9 cellular contexts compared by ENCODE assay signal in genomic region chr6:31114970-31115849, GRCh38. TPM values are rescaled to one million over a fixed set of nuclear protein-coding genes. Genes with fewer than 3 reads are reported as not detected.
DNase-seq lines count a peak whose midpoint lies in the region; ATAC-seq and TF ChIP-seq lines count a peak whose summit lies in the region.
"Had no signal": no experiment of that assay in that cellular context is flagged by ENCODE, and none has a peak within 500 bp of the region (broad histone marks: within the 10 kb centered on the region; RNA-seq: fewer than 3 reads in every experiment).

No MANE protein-coding gene starts in this region.

- H3K4me1 ChIP-seq in esophagus muscularis mucosa: peaks cover 36 to 50% (median 42%) of the 10 kb centered on the region in 4 donors
- peaks cover 0 to 15% of the 10 kb centered on the region in 2 donors for H3K4me1 ChIP-seq in neuronal stem cell (ENCODE audit: control insufficient read depth in 2 of 2, insufficient read depth in 1 of 2, low read depth in 1 of 2, low read length in 2 of 2)

- peak overlapping the region; percentile 49 for H4K91ac ChIP-seq in neuronal stem cell (ENCODE audit: low read depth, low read length, poor library complexity)

- H3K4ac ChIP-seq in neuronal stem cell (ENCODE audit: low read length): no peak overlapping the region

- H3K9me3 ChIP-seq in esophagus muscularis mucosa: no peaks in the 10 kb centered on the region
- H3K9me3 ChIP-seq in neuronal stem cell (replicated peaks in 1 of 2; ENCODE audit: control insufficient read depth in 2 of 2, insufficient read depth in 1 of 2, low read depth in 1 of 2, low read length in 2 of 2): peaks cover 0 to 2% of the 10 kb centered on the region in 2 donors

- no peak overlapping the region for H3K14ac ChIP-seq in neuronal stem cell (ENCODE audit: low read length)

- H2BK12ac ChIP-seq in neuronal stem cell (ENCODE audit: low read length): no peak overlapping the region

- H3K36me3 ChIP-seq in esophagus muscularis mucosa: no peaks in the 10 kb centered on the region
- no peaks in the 10 kb centered on the region for H3K36me3 ChIP-seq in neuronal stem cell (replicated peaks in 1 of 2; ENCODE audit: control insufficient read depth in 2 of 2, insufficient read depth in 2 of 2, low read length in 2 of 2)

- peak overlapping the region; percentile 15; the same call in 1 of the 2 replicates for H3K27ac ChIP-seq in C4-2B
- H3K27ac ChIP-seq in esophagus muscularis mucosa (replicated peaks in 1 of 4): peak overlapping the region; percentile 62 to 79 (median 71)
- no peak overlapping the region for H3K27ac ChIP-seq in neuronal stem cell (replicated peaks; ENCODE audit: low read length)

- H3K9me3 Mint-ChIP-seq in activated naive CD4-positive, alpha-beta T cell treated with anti-CD3 and anti-CD28 coated beads, Interleukin-2, amount 50 U/mL, for 72 hours: no peaks in the 10 kb centered on the region
- H3K9me3 Mint-ChIP-seq: nephron progenitor cell had no signal

- H3K9ac ChIP-seq in neuronal stem cell (ENCODE audit: low read depth, low read length, poor library complexity): peak overlapping the region; percentile 15

- no peak overlapping the region for H4K8ac ChIP-seq in neuronal stem cell (ENCODE audit: low read depth, low read length)

- DNase-seq in NCI-H226 (peak; percentile 68), esophagus muscularis mucosa (ENCODE audit: extremely low spot score) (no peak), neuronal stem cell (ENCODE audit: low spot score) (no peak), NCI-H2081 treated with DMSO at 0.1 percent for 48 hours (lab: John Stamatoyannopoulos, UW) (no peak), NCI-H345 (lab: John Stamatoyannopoulos, UW) (no peak)
- DNase-seq in stimulated activated CD4-positive, alpha-beta T cell treated with anti-CD3 and anti-CD28 coated beads, Interleukin-4, amount 100 ng/mL, for 24 hours: no peak
- no peak for DNase-seq in activated naive CD4-positive, alpha-beta T cell treated with anti-CD3 and anti-CD28 coated beads, Interleukin-2, amount 50 U/mL, for 72 hours (ENCODE audit: low spot score in 2 of 2)
- DNase-seq: nephron progenitor cell had no signal

- peak overlapping the region in 1 of 2 donors; percentile 76 for H3K27ac Mint-ChIP-seq in activated naive CD4-positive, alpha-beta T cell treated with anti-CD3 and anti-CD28 coated beads, Interleukin-2, amount 50 U/mL, for 72 hours
- H3K27ac Mint-ChIP-seq: nephron progenitor cell had no signal

- TF ChIP-seq POLR2A in esophagus muscularis mucosa (IDR thresholded peaks at IDR 0.05; ENCODE audit: low read depth): no peak

- H3K79me1 ChIP-seq in neuronal stem cell (ENCODE audit: low read depth, low read length): no peaks in the 10 kb centered on the region

- H3K4me3 ChIP-seq in esophagus muscularis mucosa (peak overlapping the region; percentile 25 to 51 (median 36)), neuronal stem cell (ENCODE audit: low read length in 2 of 2) (peak overlapping the region in 1 of 2 donors; percentile 58)

- no peak overlapping the region for H2BK120ac ChIP-seq in neuronal stem cell (ENCODE audit: low read depth, low read length)

- no peak overlapping the region for H3K23ac ChIP-seq in neuronal stem cell (ENCODE audit: low read depth, low read length, poor library complexity)

- no peak overlapping the region for H2AK5ac ChIP-seq in neuronal stem cell (ENCODE audit: low read depth, low read length)

- 75% methylated on average over 9 of the region's 9 CpGs for WGBS in esophagus muscularis mucosa
- WGBS in neuronal stem cell (ENCODE audit: extremely low coverage in 2 of 2, insufficient read length in 2 of 2, insufficient replicate concordance in 1 of 2), 2 donors: no CpG with 5 or more reads among the region's 9 CpGs

- H2BK15ac ChIP-seq in neuronal stem cell (ENCODE audit: low read length): no peak overlapping the region

- no peak overlapping the region for H2BK5ac ChIP-seq in neuronal stem cell (ENCODE audit: low read length)

- intact Hi-C loops in esophagus muscularis mucosa (cut with DNase I): no loop called here

- peak overlapping the region; percentile 18 for H2AFZ ChIP-seq in neuronal stem cell (ENCODE audit: low read length)

- TF ChIP-seq CTCF in C4-2B (conservative IDR thresholded peaks at IDR 0.05) (no peak), esophagus muscularis mucosa (IDR thresholded peaks at IDR 0.05) (no peak)

- TF ChIP-seq EP300 in esophagus muscularis mucosa (IDR thresholded peaks at IDR 0.05): no peak

- H3K4me2 ChIP-seq in neuronal stem cell (ENCODE audit: insufficient read depth, low read length, poor library complexity, severe bottlenecking): no peak overlapping the region

- H3K27me3 ChIP-seq in esophagus muscularis mucosa (no peaks in the 10 kb centered on the region), neuronal stem cell (ENCODE audit: control insufficient read depth in 3 of 3, insufficient read depth in 3 of 3, low read depth in 1 of 3, low read length in 3 of 3) (peaks cover 0 to 50% (median 0%) of the 10 kb centered on the region in 3 experiments)

- no peaks in the 10 kb centered on the region for H3K36me3 Mint-ChIP-seq in activated naive CD4-positive, alpha-beta T cell treated with anti-CD3 and anti-CD28 coated beads, Interleukin-2, amount 50 U/mL, for 72 hours

- H3K18ac ChIP-seq in neuronal stem cell (ENCODE audit: low read length): no peak overlapping the region

- ATAC-seq in activated naive CD4-positive, alpha-beta T cell treated with anti-CD3 and anti-CD28 coated beads, Interleukin-2, amount 50 U/mL, for 72 hours: no peak

RNA-seq across cellular contexts. Expression of gene PSORS1C1, which starts 0.6 kb away (rescaled TPM):
- 1 to 10 TPM in 3 of 4 donors, under 1 TPM in 1; 0.34 to 1.2 (median 1.1) TPM for total RNA-seq in esophagus muscularis mucosa
- polyA plus RNA-seq in neuronal stem cell (2013, experiment 1 of 2): not detected
- not detected for polyA plus RNA-seq in neuronal stem cell (2013, experiment 2 of 2)
- total RNA-seq in activated naive CD4-positive, alpha-beta T cell treated with anti-CD3 and anti-CD28 coated beads, Interleukin-2, amount 50 U/mL, for 72 hours: 1 to 10 TPM in 1 of 2 donors, under 1 TPM in 1; 0.41 to 3.2 TPM

RNA-seq across cellular contexts. Expression of gene C6orf15, which starts 2.8 kb away (rescaled TPM):
- total RNA-seq in esophagus muscularis mucosa: not detected
- not detected for polyA plus RNA-seq in neuronal stem cell (2013, experiment 1 of 2)
- not detected for polyA plus RNA-seq in neuronal stem cell (2013, experiment 2 of 2)
- not detected for total RNA-seq in activated naive CD4-positive, alpha-beta T cell treated with anti-CD3 and anti-CD28 coated beads, Interleukin-2, amount 50 U/mL, for 72 hours

RNA-seq across cellular contexts. Expression of gene CDSN, which starts 5.0 kb away (rescaled TPM):
- total RNA-seq in esophagus muscularis mucosa: not detected
- polyA plus RNA-seq in neuronal stem cell (2013, experiment 1 of 2): not detected
- not detected for polyA plus RNA-seq in neuronal stem cell (2013, experiment 2 of 2)
- total RNA-seq in activated naive CD4-positive, alpha-beta T cell treated with anti-CD3 and anti-CD28 coated beads, Interleukin-2, amount 50 U/mL, for 72 hours: not detected

RNA-seq across cellular contexts. Expression of gene PSORS1C2, which starts 23.7 kb away (rescaled TPM):
- not detected for total RNA-seq in esophagus muscularis mucosa
- 0.04 TPM for polyA plus RNA-seq in neuronal stem cell (2013, experiment 1 of 2)
- polyA plus RNA-seq in neuronal stem cell (2013, experiment 2 of 2): 0.03 TPM
- not detected for total RNA-seq in activated naive CD4-positive, alpha-beta T cell treated with anti-CD3 and anti-CD28 coated beads, Interleukin-2, amount 50 U/mL, for 72 hours

RNA-seq across cellular contexts. Expression of gene CCHCR1, which starts 42.4 kb away (rescaled TPM):
- total RNA-seq in esophagus muscularis mucosa: 10 to 100 TPM in 2 of 4 donors, 1 to 10 TPM in 2; 5.8 to 11.6 (median 9.4) TPM
- 23.5 TPM for polyA plus RNA-seq in neuronal stem cell (2013, experiment 1 of 2)
- 21.1 TPM for polyA plus RNA-seq in neuronal stem cell (2013, experiment 2 of 2)
- total RNA-seq in activated naive CD4-positive, alpha-beta T cell treated with anti-CD3 and anti-CD28 coated beads, Interleukin-2, amount 50 U/mL, for 72 hours: 10 to 100 TPM; 73.5 to 86.2 TPM
